In the genomic region with DNA sequence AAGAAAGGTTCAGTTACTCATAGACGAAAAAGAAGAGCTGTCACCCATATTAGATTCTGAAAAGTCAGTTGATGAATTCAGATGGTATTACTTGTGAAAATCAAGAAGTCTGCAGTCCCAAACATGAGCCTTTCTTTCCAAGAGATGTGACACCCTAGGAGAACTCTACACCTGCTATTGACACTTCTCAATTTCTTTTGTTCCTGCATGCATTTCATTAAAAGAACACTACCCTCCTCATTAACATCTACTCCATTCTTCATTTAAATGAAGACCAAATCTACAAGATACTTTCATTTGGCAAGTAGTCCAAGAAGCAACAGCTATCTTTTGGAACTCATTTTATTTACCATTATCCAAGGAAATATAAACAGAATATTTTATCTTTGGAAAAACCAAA, we compare ENCODE assay signal across 15 cellular contexts. TPM values are rescaled to one million over a fixed set of nuclear protein-coding genes. Genes with fewer than 3 reads are reported as not detected.
A peak's percentile ranks its signal among the peaks of the same experiment; 100 is the strongest.
DNase-seq lines count a peak whose midpoint lies in the region; ATAC-seq and TF ChIP-seq lines count a peak whose summit lies in the region.
"Had no signal": no experiment of that assay in that cellular context is flagged by ENCODE, and none has a peak within 500 bp of the region (broad histone marks: within the 10 kb centered on the region; RNA-seq: fewer than 3 reads in every experiment).

No MANE protein-coding gene starts in this region.

- H3K4me3 Mint-ChIP-seq in WTC11 (peak overlapping the region; percentile 59), neural progenitor cell (no peak overlapping the region), nephron progenitor cell (no peak overlapping the region)
- H3K4me3 Mint-ChIP-seq: CD14-positive monocyte; CD8-positive, alpha-beta memory T cell had no signal

- peak; percentile 25; the same call in 1 of the 2 replicates for ATAC-seq in WTC11
- ATAC-seq: HCT116, HepG2 had no signal

- H2AFZ ChIP-seq in neural progenitor cell (replicated peaks), result no peak overlapping the region

- H3F3A ChIP-seq in neural progenitor cell (ENCODE audit: low read depth), result peaks cover 43% of the 10 kb centered on the region

- no peak overlapping the region for H3K9ac ChIP-seq in neural progenitor cell
- H3K9ac ChIP-seq: KMS-11 had no signal

- H3K4me1 ChIP-seq in iPS DF 6.9 (ENCODE audit: control insufficient read depth, insufficient read depth, low read length) (peaks cover 3% of the 10 kb centered on the region; the same call in 1 of the 2 replicates), neural progenitor cell (peaks cover 50% of the 10 kb centered on the region), transverse colon (no peaks in the 10 kb centered on the region)
- H3K4me1 ChIP-seq: Caco-2 had no signal

- TF ChIP-seq EP300 in transverse colon (IDR thresholded peaks at IDR 0.05; ENCODE audit: low read depth), result no peak

- H3K4me1 Mint-ChIP-seq in WTC11 (peaks cover 79% of the 10 kb centered on the region), neural progenitor cell (peaks cover 18% of the 10 kb centered on the region), nephron progenitor cell (peaks cover 2% of the 10 kb centered on the region)
- H3K4me1 Mint-ChIP-seq: CD14-positive monocyte; CD8-positive, alpha-beta memory T cell had no signal

- H3K36me3 ChIP-seq in H7 (replicated peaks; ENCODE audit: control insufficient read depth, insufficient read depth, low read length) (no peaks in the 10 kb centered on the region), iPS DF 6.9 (ENCODE audit: control insufficient read depth, insufficient read depth, low read length) (no peaks in the 10 kb centered on the region), neural progenitor cell (no peaks in the 10 kb centered on the region), transverse colon (no peaks in the 10 kb centered on the region)

- WGBS in iPS DF 6.9 (ENCODE audit: insufficient coverage, insufficient read length), result no CpG with 5 or more reads among the region's 1 CpG
- WGBS in transverse colon (ENCODE audit: low coverage in 1 of 2), 2 donors, result 28 to 40% methylated on average over 1 of the region's 1 CpG

- in situ Hi-C loops in transverse colon (cut with MboI; ENCODE audit: low pct_ligation_motif_present in 1 of 4, low pct_unique_long_range_greater_than_20kb in 1 of 4, low sequenced_read_pairs in 3 of 4), result no loop called here

- H3K27ac ChIP-seq in iPS DF 6.9 (ENCODE audit: low read length) (peak overlapping the region; percentile 79), neural progenitor cell (no peak overlapping the region), transverse colon (no peak overlapping the region)
- H3K27ac ChIP-seq: KMS-11 had no signal

- H3K4me2 ChIP-seq in neural progenitor cell, result peak overlapping the region; percentile 69
- H3K4me2 ChIP-seq: KMS-11 had no signal

- peak overlapping the region; percentile 97 for H3K27ac Mint-ChIP-seq in WTC11
- H3K27ac Mint-ChIP-seq in neural progenitor cell, result no peak overlapping the region
- no peak overlapping the region for H3K27ac Mint-ChIP-seq in nephron progenitor cell
- H3K27ac Mint-ChIP-seq: CD14-positive monocyte; CD8-positive, alpha-beta memory T cell had no signal

- no peaks in the 10 kb centered on the region for H3K27me3 Mint-ChIP-seq in WTC11 (ENCODE audit: low read depth)
- H3K27me3 Mint-ChIP-seq in neural progenitor cell (ENCODE audit: insufficient read depth, low read depth), result peaks cover 1% of the 10 kb centered on the region
- H3K27me3 Mint-ChIP-seq in nephron progenitor cell (ENCODE audit: low read depth, poor library complexity), result peaks cover 22% of the 10 kb centered on the region

- H4K20me1 ChIP-seq in neural progenitor cell (ENCODE audit: low read depth), result no peaks in the 10 kb centered on the region

- CTCF ChIA-PET in WTC11 (lab: Charles Lee), result interaction anchor here (2.1 kb wide), 1 partner anchor 72 kb away, joined by 9 read pairs; no protein-coding TSS in a partner anchor

- TF ChIP-seq POLR2A in transverse colon (IDR thresholded peaks at IDR 0.05) (no peak), erythroblast (IDR thresholded peaks at IDR 0.05; ENCODE audit: low read length) (no peak)

- peaks cover 28% of the 10 kb centered on the region for H3K79me2 ChIP-seq in neural progenitor cell (ENCODE audit: low read depth)

- peak; percentile 28 for DNase-seq in H7
- no peak for DNase-seq in WTC11 (ENCODE audit: low spot score)
- DNase-seq in iPS DF 6.9 (ENCODE audit: low read depth, low spot score), result no peak
- DNase-seq in neural progenitor cell (ENCODE audit: low spot score), result no peak
- DNase-seq in transverse colon, result no peak
- no peak for DNase-seq in nephron progenitor cell
- DNase-seq in erythroblast (lab: John Stamatoyannopoulos, UW), result no peak
- DNase-seq: Caco-2; CD8-positive, alpha-beta memory T cell; DMS53; GOT3 had no signal

- no peak overlapping the region for H3K4me3 ChIP-seq in H7 (ENCODE audit: insufficient read depth, low read depth, low read length)
- H3K4me3 ChIP-seq in iPS DF 6.9 (ENCODE audit: low read length), result no peak overlapping the region
- no peak overlapping the region for H3K4me3 ChIP-seq in neural progenitor cell
- no peak overlapping the region for H3K4me3 ChIP-seq in transverse colon

- intact Hi-C loops in transverse colon (cut with DNase I; ENCODE audit: low total_unique reads), result no loop called here

- H3K27me3 ChIP-seq in H7 (ENCODE audit: control insufficient read depth, insufficient read depth, low read length) (no peaks in the 10 kb centered on the region), iPS DF 6.9 (ENCODE audit: control insufficient read depth, insufficient read depth, low read length) (no peaks in the 10 kb centered on the region), neural progenitor cell (no peaks in the 10 kb centered on the region), transverse colon (peaks cover 34% of the 10 kb centered on the region)

- H3K9me3 ChIP-seq in iPS DF 6.9 (ENCODE audit: control insufficient read depth, insufficient read depth, low read length) (no peaks in the 10 kb centered on the region), neural progenitor cell (ENCODE audit: low read depth) (no peaks in the 10 kb centered on the region), transverse colon (no peaks in the 10 kb centered on the region)
- H3K9me3 ChIP-seq: Caco-2 had no signal

- TF ChIP-seq CTCF in WTC11 (IDR thresholded peaks at IDR 0.05) (no peak), neural progenitor cell (IDR thresholded peaks at IDR 0.05) (no peak), transverse colon (IDR thresholded peaks at IDR 0.05) (no peak), nephron progenitor cell (IDR thresholded peaks at IDR 0.05) (no peak)

- H3K9me3 Mint-ChIP-seq in WTC11 (no peaks in the 10 kb centered on the region), neural progenitor cell (no peaks in the 10 kb centered on the region), nephron progenitor cell (no peaks in the 10 kb centered on the region)

- H3K36me3 Mint-ChIP-seq in WTC11 (peaks cover 13% of the 10 kb centered on the region), neural progenitor cell (peaks cover 4% of the 10 kb centered on the region), nephron progenitor cell (ENCODE audit: low read depth) (no peaks in the 10 kb centered on the region)
- H3K36me3 Mint-ChIP-seq: CD14-positive monocyte; CD8-positive, alpha-beta memory T cell had no signal

- POLR2A ChIA-PET in WTC11 (lab: Charles Lee), result no interaction called here

TF ChIP-seq in WTC11, 78 proteins besides CTCF, POLR2A, EP300 and RAD21 (continues in another document):
- TF ChIP-seq FOXJ3 (CRISPR knock-in tag; IDR thresholded peaks at IDR 0.05; ENCODE audit: borderline replicate concordance) (no peak), PRRX2 (CRISPR knock-in tag; IDR thresholded peaks at IDR 0.05) (no peak), NR2C2 (CRISPR knock-in tag; IDR thresholded peaks at IDR 0.05) (no peak), CDX4 (CRISPR knock-in tag; IDR thresholded peaks at IDR 0.05; ENCODE audit: borderline replicate concordance) (no peak), ZNF671 (CRISPR knock-in tag; IDR thresholded peaks at IDR 0.05) (no peak), ZSCAN18 (CRISPR knock-in tag; IDR thresholded peaks at IDR 0.05) (no peak)
- TF ChIP-seq, protein P1, sequence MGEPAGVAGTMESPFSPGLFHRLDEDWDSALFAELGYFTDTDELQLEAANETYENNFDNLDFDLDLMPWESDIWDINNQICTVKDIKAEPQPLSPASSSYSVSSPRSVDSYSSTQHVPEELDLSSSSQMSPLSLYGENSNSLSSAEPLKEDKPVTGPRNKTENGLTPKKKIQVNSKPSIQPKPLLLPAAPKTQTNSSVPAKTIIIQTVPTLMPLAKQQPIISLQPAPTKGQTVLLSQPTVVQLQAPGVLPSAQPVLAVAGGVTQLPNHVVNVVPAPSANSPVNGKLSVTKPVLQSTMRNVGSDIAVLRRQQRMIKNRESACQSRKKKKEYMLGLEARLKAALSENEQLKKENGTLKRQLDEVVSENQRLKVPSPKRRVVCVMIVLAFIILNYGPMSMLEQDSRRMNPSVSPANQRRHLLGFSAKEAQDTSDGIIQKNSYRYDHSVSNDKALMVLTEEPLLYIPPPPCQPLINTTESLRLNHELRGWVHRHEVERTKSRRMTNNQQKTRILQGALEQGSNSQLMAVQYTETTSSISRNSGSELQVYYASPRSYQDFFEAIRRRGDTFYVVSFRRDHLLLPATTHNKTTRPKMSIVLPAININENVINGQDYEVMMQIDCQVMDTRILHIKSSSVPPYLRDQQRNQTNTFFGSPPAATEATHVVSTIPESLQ (CRISPR knock-in tag; IDR thresholded peaks at IDR 0.05), result no peak

RNA-seq across cellular contexts. Expression of gene GABRB3, which starts 6.6 kb away (rescaled TPM):
- 89.0 and 94.5 TPM in 2 replicates for total RNA-seq in H7 (2014; rRNA removed; shearing (Covaris generic))
- total RNA-seq in WTC11 (2021) (168 to 203 TPM (median 172 TPM) in 3 replicates), neural progenitor cell (ENCODE audit: low replicate concordance) (8.8 and 11.1 TPM in 2 replicates), transverse colon (1 to 10 TPM in 2 of 4 donors, under 1 TPM in 2; 0.20 to 3.8 (median 1.2) TPM)
- total RNA-seq: Caco-2; CD8-positive, alpha-beta memory T cell; HepG2 had no signal
